Comparison of ENCODE assay signal across 23 cellular contexts in genomic region chr1:163191301-163191700, GRCh38. TPM values are rescaled to one million over a fixed set of nuclear protein-coding genes. Genes with fewer than 3 reads are reported as not detected.
DNase-seq lines count a peak whose midpoint lies in the region; ATAC-seq, FAIRE-seq and TF ChIP-seq lines count a peak whose summit lies in the region.
"Had no signal": no experiment of that assay in that cellular context is flagged by ENCODE, and none has a peak within 500 bp of the region (broad histone marks: within the 10 kb centered on the region; RNA-seq: fewer than 3 reads in every experiment).

No MANE protein-coding gene starts in this region.

- no peaks in the 10 kb centered on the region for H3K9me3 ChIP-seq in GM23248 (ENCODE audit: low read depth)
- H3K9me3 ChIP-seq: spleen, uterus had no signal

- 94 to 100% methylated on average over 1 of the region's 1 CpG for WGBS in GM23248 (ENCODE audit: low coverage in 1 of 2, low lambda C conversion rate in 2 of 2, missing lambda C conversion rate in 2 of 2), 2 experiments

- H3K9me2 ChIP-seq in GM23248 (ENCODE audit: insufficient read depth): no peaks in the 10 kb centered on the region

- no peaks in the 10 kb centered on the region for H3K36me3 ChIP-seq in GM23248 (ENCODE audit: low read depth)
- H3K36me3 ChIP-seq: spleen, uterus had no signal

- no peak overlapping the region for H2AFZ ChIP-seq in GM23248

- H3K4me1 ChIP-seq in GM23248 (ENCODE audit: insufficient read depth): no peaks in the 10 kb centered on the region
- H3K4me1 ChIP-seq: spleen, uterus had no signal

- TF ChIP-seq CTCF in coronary artery (IDR thresholded peaks at IDR 0.05): no peak

- H3K27me3 ChIP-seq in GM23248 (replicated peaks; ENCODE audit: insufficient read depth): no peaks in the 10 kb centered on the region
- H3K27me3 ChIP-seq: spleen, uterus had no signal

- no peak overlapping the region for H3K4me2 ChIP-seq in GM23248 (ENCODE audit: unreplicated experiment)

- DNase-seq in GM12891 (ENCODE audit: insufficient read length, low spot score): no peak
- DNase-seq in NOMO-1 treated with DMSO at 0.1 percent for 48 hours (lab: John Stamatoyannopoulos, UW; ENCODE audit: unreplicated experiment): peak; percentile 67
- DNase-seq in GOT3 (lab: John Stamatoyannopoulos, UW): no peak
- DNase-seq in GM23248: no peak
- no peak for DNase-seq in activated T-cell treated with anti-CD3 and anti-CD28 coated beads, Interleukin-2, amount 50 U/mL, for 1 hour
- DNase-seq in coronary artery (ENCODE audit: low spot score): no peak
- DNase-seq: activated CD4-positive, alpha-beta T cell treated with anti-CD3 and anti-CD28 coated beads, Interleukin-2, amount 10 ng/mL, durations not matched to agents 7 days and 5 days; DMS 273 treated with DMSO at 0.1 percent for 48 hours; foreskin melanocyte; hippocampal formation; IMR-90; naive B cell; NCI-H187; NCI-H2227 treated with DMSO at 0.1 percent for 48 hours; retina; spleen; stimulated activated CD8-positive, alpha-beta memory T cell treated with anti-CD3 and anti-CD28 coated beads, Interleukin-4, amount 100 ng/mL, for 48 hours; uterus had no signal

- no peak for FAIRE-seq in GM12891 (lab: Jason Lieb, UNC)
- FAIRE-seq: bronchial epithelial cell, keratinocyte had no signal

- H3K27ac ChIP-seq in GM23248 (no peak overlapping the region), coronary artery (no peak overlapping the region)
- H3K27ac ChIP-seq: HL-60, spleen, uterus had no signal

- H3K79me2 ChIP-seq in GM23248 (ENCODE audit: insufficient read depth): no peaks in the 10 kb centered on the region

- ATAC-seq in GM19395 (IDR thresholded peaks at IDR 0.05; ENCODE audit: unreplicated experiment) (peak; percentile 78), HG02884 (IDR thresholded peaks at IDR 0.05; ENCODE audit: unreplicated experiment) (peak; percentile 69)

- in situ Hi-C loops in GM23248 (cut with MboI): no loop called here

- no peaks in the 10 kb centered on the region for H4K20me1 ChIP-seq in GM23248 (ENCODE audit: insufficient read depth)

- no peak for TF ChIP-seq POLR2A in GM12891 (IDR thresholded peaks at IDR 0.05; ENCODE audit: low read depth, low read length)

- no peaks in the 10 kb centered on the region for H3F3A ChIP-seq in GM23248 (ENCODE audit: insufficient read depth)

- H3K4me3 ChIP-seq in GM23248 (no peak overlapping the region), coronary artery (no peak overlapping the region)
- H3K4me3 ChIP-seq: spleen, uterus had no signal

- no peak overlapping the region for H3K9ac ChIP-seq in GM23248

TF ChIP-seq in GM12891, 5 proteins besides CTCF, POLR2A, EP300 and RAD21:
- TF ChIP-seq POLR2AphosphoS5 (IDR thresholded peaks at IDR 0.05; ENCODE audit: low read depth, low read length) (no peak), SPI1 (IDR thresholded peaks at IDR 0.05; ENCODE audit: low read depth, low read length) (peak; percentile 70)

RNA-seq across cellular contexts. Expression of gene RGS5, which starts 11.4 kb away (rescaled TPM):
- polyA plus RNA-seq in GM12891 (2012; ENCODE audit: low read depth, missing spikeins): 2.7 TPM
- total RNA-seq in GM23248 (2014; rRNA removed; shearing (Covaris generic)): 2.7 and 6.8 TPM in 2 replicates
- polyA plus RNA-seq in GM23248 (2016; fragmentation: Nextera tagmentation; extraction: Ambion mirVana): 0.89 and 1.7 TPM in 2 replicates
